In the genomic region with DNA sequence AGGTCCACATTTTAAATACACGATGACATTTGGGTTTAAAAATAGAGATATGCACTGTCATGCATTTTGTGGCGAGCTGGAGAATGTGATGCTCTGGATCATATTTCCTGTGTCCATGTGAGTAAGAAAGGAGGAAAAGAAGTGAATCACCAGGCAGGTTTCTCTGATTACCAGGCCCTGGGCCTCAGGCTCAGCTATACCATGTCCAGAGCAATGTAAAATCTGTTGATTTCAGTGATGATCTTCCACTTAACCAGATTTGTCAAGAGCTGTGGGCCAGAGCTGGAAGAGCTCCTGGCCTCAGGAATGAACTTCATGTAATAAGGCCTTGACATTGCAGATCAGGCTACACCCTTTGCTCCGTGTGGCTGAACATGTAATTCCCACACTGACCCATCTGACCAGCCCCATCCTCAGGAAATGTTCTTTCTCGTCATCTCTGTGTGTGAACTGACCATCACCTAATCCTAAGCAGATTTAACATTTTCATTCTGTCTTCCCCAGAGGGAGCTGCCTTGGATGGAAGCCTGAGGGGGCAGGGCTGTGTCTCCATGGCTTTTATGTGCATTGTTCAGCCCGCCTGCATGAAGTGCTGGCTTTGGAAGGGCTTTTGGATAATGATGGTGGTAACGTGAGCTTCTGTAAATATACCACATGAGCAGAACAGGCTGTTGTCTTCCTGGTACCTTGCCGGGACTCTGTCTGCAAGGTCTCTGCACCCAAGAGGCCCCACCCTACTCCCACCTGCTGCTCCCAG, we compare ENCODE assay signal across 10 cellular contexts. TPM values are rescaled to one million over a fixed set of nuclear protein-coding genes. Genes with fewer than 3 reads are reported as not detected.
DNase-seq lines count a peak whose midpoint lies in the region; ATAC-seq and TF ChIP-seq lines count a peak whose summit lies in the region.
"Had no signal": no experiment of that assay in that cellular context is flagged by ENCODE, and none has a peak within 500 bp of the region (broad histone marks: within the 10 kb centered on the region; RNA-seq: fewer than 3 reads in every experiment).

No MANE protein-coding gene starts in this region.

- ATAC-seq in HG02678 (IDR thresholded peaks at IDR 0.05; ENCODE audit: unreplicated experiment): no peak
- no peak for ATAC-seq in activated CD8-positive, alpha-beta memory T cell treated with anti-CD3 and anti-CD28 coated beads, Interleukin-2, amount 10 ng/mL, durations not matched to agents 7 days and 5 days
- ATAC-seq: esophagus mucosa had no signal

- peaks cover 19% of the 10 kb centered on the region for H3K4me1 Mint-ChIP-seq in nephron progenitor cell
- H3K4me1 Mint-ChIP-seq in activated CD8-positive, alpha-beta memory T cell treated with anti-CD3 and anti-CD28 coated beads, Interleukin-2, amount 10 ng/mL, durations not matched to agents 7 days and 5 days: peaks cover 2% of the 10 kb centered on the region

- DNase-seq in DMS53 treated with DMSO at 0.1 percent for 48 hours (lab: John Stamatoyannopoulos, UW; ENCODE audit: unreplicated experiment): peak; percentile 100
- DNase-seq in NCI-H2081 (lab: John Stamatoyannopoulos, UW): peak; percentile 84 to 93
- peak; percentile 73 for DNase-seq in astrocyte of the cerebellum (ENCODE audit: low read depth)
- no peak for DNase-seq in nephron progenitor cell
- no peak for DNase-seq in activated CD8-positive, alpha-beta memory T cell treated with anti-CD3 and anti-CD28 coated beads, Interleukin-2, amount 50 U/mL, for 4 hours
- no peak for DNase-seq in middle frontal gyrus (ENCODE audit: extremely low spot score, low spot score)
- DNase-seq in activated CD8-positive, alpha-beta memory T cell treated with anti-CD3 and anti-CD28 coated beads, Interleukin-2, amount 10 ng/mL, durations not matched to agents 7 days and 5 days: no peak
- DNase-seq: activated CD4-positive, CD25-positive, alpha-beta regulatory T cell had no signal

- H3K27ac Mint-ChIP-seq in nephron progenitor cell: peak overlapping the region; percentile 68
- no peak overlapping the region for H3K27ac Mint-ChIP-seq in activated CD8-positive, alpha-beta memory T cell treated with anti-CD3 and anti-CD28 coated beads, Interleukin-2, amount 10 ng/mL, durations not matched to agents 7 days and 5 days

- peaks cover 9% of the 10 kb centered on the region for H3K27me3 Mint-ChIP-seq in nephron progenitor cell (ENCODE audit: low read depth, poor library complexity)
- no peaks in the 10 kb centered on the region for H3K27me3 Mint-ChIP-seq in activated CD8-positive, alpha-beta memory T cell treated with anti-CD3 and anti-CD28 coated beads, Interleukin-2, amount 10 ng/mL, durations not matched to agents 7 days and 5 days

- CTCF ChIA-PET in activated CD8-positive, alpha-beta memory T cell treated with anti-CD3 and anti-CD28 coated beads, Interleukin-2, amount 10 ng/mL, durations not matched to agents 7 days and 5 days (lab: Charles Lee): interaction anchor here (2.1 kb wide), 1 partner anchor 9 kb away, joined by 5 read pairs; no protein-coding TSS in a partner anchor

- peaks cover 4% of the 10 kb centered on the region for H3K36me3 Mint-ChIP-seq in nephron progenitor cell (ENCODE audit: low read depth)
- peaks cover 37% of the 10 kb centered on the region for H3K36me3 Mint-ChIP-seq in activated CD8-positive, alpha-beta memory T cell treated with anti-CD3 and anti-CD28 coated beads, Interleukin-2, amount 10 ng/mL, durations not matched to agents 7 days and 5 days

- no peak for TF ChIP-seq CTCF in astrocyte of the cerebellum (IDR thresholded peaks at IDR 0.05; ENCODE audit: low read depth, low read length, missing control alignments)
- no peak for TF ChIP-seq CTCF in nephron progenitor cell (IDR thresholded peaks at IDR 0.05)

- H3K9me3 Mint-ChIP-seq in nephron progenitor cell: peaks cover 17% of the 10 kb centered on the region
- peaks cover under 1% of the 10 kb centered on the region for H3K9me3 Mint-ChIP-seq in activated CD8-positive, alpha-beta memory T cell treated with anti-CD3 and anti-CD28 coated beads, Interleukin-2, amount 10 ng/mL, durations not matched to agents 7 days and 5 days (ENCODE audit: low read depth)

- in situ Hi-C loops in astrocyte of the cerebellum (cut with HindIII; ENCODE audit: low sequenced_read_pairs): no loop called here

- no peak overlapping the region for H3K4me3 Mint-ChIP-seq in nephron progenitor cell
- H3K4me3 Mint-ChIP-seq in activated CD8-positive, alpha-beta memory T cell treated with anti-CD3 and anti-CD28 coated beads, Interleukin-2, amount 10 ng/mL, durations not matched to agents 7 days and 5 days: no peak overlapping the region

- H3K4me3 ChIP-seq in astrocyte of the cerebellum (ENCODE audit: low read depth, low read length): no peak overlapping the region

RNA-seq across cellular contexts. Expression of a gene that starts 54.5 kb away (rescaled TPM):
- 10 to 100 TPM; 36.5 to 52.0 TPM for total RNA-seq in activated CD8-positive, alpha-beta memory T cell treated with anti-CD3 and anti-CD28 coated beads, Interleukin-2, amount 10 ng/mL, durations not matched to agents 7 days and 5 days

Comparison
In these comparisons a context has a peak if more than half of its experiments do, and no peak if none do; other contexts are left out.
1. DNase-seq: peak in DMS53 treated with DMSO at 0.1 percent for 48 hours (single experiment), NCI-H2081 (2 of 2) and astrocyte of the cerebellum (single experiment); none in nephron progenitor cell (single experiment), activated CD8-positive, alpha-beta memory T cell treated with anti-CD3 and anti-CD28 coated beads, Interleukin-2, amount 50 U/mL, for 4 hours (single experiment), middle frontal gyrus (single experiment) and activated CD8-positive, alpha-beta memory T cell treated with anti-CD3 and anti-CD28 coated beads, Interleukin-2, amount 10 ng/mL, durations not matched to agents 7 days and 5 days (single experiment).